In genomic region chr14:27688823-27689444, GRCh38 we compare ENCODE assay signal across 19 cellular contexts.
DNase-seq lines count a peak whose midpoint lies in the region; ATAC-seq and TF ChIP-seq lines count a peak whose summit lies in the region.
"Had no signal": no experiment of that assay in that cellular context is flagged by ENCODE, and none has a peak within 500 bp of the region (broad histone marks: within the 10 kb centered on the region; RNA-seq: fewer than 3 reads in every experiment).

No MANE protein-coding gene starts in this region.

- no CpG with 5 or more reads among the region's 8 CpGs for WGBS in H9 (ENCODE audit: extremely low coverage, insufficient read length, low lambda C conversion rate)

- no peak overlapping the region for H3K14ac ChIP-seq in H9 (ENCODE audit: insufficient read depth, low read length)

- no peak overlapping the region for H2BK120ac ChIP-seq in H9 (ENCODE audit: low read depth, low read length, poor library complexity, severe bottlenecking)

- no peak overlapping the region for H3K4ac ChIP-seq in H9 (ENCODE audit: low read depth, low read length)

- H2BK12ac ChIP-seq in H9 (ENCODE audit: insufficient read length, low read depth, low read length): no peak overlapping the region

- no peak overlapping the region for H2BK20ac ChIP-seq in H9 (ENCODE audit: low read depth, low read length, poor library complexity, severe bottlenecking)

- H3K4me2 ChIP-seq in H9 (ENCODE audit: insufficient read depth, insufficient read length, low read length): no peak overlapping the region
- H3K4me2 ChIP-seq: A549 had no signal

- no peak overlapping the region for H4K91ac ChIP-seq in H9 (ENCODE audit: insufficient read length, low read depth, low read length)

- H3T11ph ChIP-seq in H9 (ENCODE audit: low read length): no peak overlapping the region

- no peaks in the 10 kb centered on the region for H3K9me3 ChIP-seq in H9 (ENCODE audit: control insufficient read depth, low read depth, low read length)
- H3K9me3 ChIP-seq: A549 had no signal

- no peak for DNase-seq in H9
- peak; percentile 13 for DNase-seq in WTC11 (ENCODE audit: low spot score)
- peak; percentile 11 for DNase-seq in iPS-NIHi11 (ENCODE audit: low spot score)
- DNase-seq in pons (ENCODE audit: low spot score): peak; percentile 68
- DNase-seq in G401 (ENCODE audit: low spot score): no peak
- no peak for DNase-seq in RPMI8226
- DNase-seq: CD8-positive, alpha-beta T cell; COR-L47; DMS153; DMS79 treated with DMSO at 0.1 percent for 48 hours; EL; GDM1; IMR-90; KBM-7 had no signal

- H3K4me1 Mint-ChIP-seq in H9: peaks cover 32 to 36% of the 10 kb centered on the region in 2 experiments
- H3K4me1 Mint-ChIP-seq in WTC11: peaks cover 35% of the 10 kb centered on the region
- H3K4me1 Mint-ChIP-seq: CD14-positive monocyte had no signal

- POLR2A ChIA-PET in WTC11 (lab: Charles Lee): no interaction called here

- H3K9me3 Mint-ChIP-seq in H9: no peaks in the 10 kb centered on the region; a peak in 1 of 5 replicates
- H3K9me3 Mint-ChIP-seq in WTC11: no peaks in the 10 kb centered on the region

- H4K5ac ChIP-seq in H9 (ENCODE audit: insufficient read length, low read depth, low read length): no peak overlapping the region

- H2BK5ac ChIP-seq in H9 (ENCODE audit: insufficient read length, low read length): no peak overlapping the region

- no peaks in the 10 kb centered on the region for H3K36me3 Mint-ChIP-seq in H9 (ENCODE audit: insufficient read depth in 1 of 3, low read depth in 3 of 3)
- no peaks in the 10 kb centered on the region for H3K36me3 Mint-ChIP-seq in WTC11
- H3K36me3 Mint-ChIP-seq: CD14-positive monocyte; CD8-positive, alpha-beta T cell had no signal

- H4K8ac ChIP-seq in H9 (replicated peaks; ENCODE audit: insufficient read length, low read depth, low read length): no peak overlapping the region

- CTCF ChIA-PET in WTC11 (lab: Charles Lee): no interaction called here

- no peak overlapping the region for H3K27ac ChIP-seq in H9 (ENCODE audit: insufficient read length, low read depth, low read length)
- H3K27ac ChIP-seq: A549 had no signal

- H4K20me1 ChIP-seq in H9 (ENCODE audit: control insufficient read depth, insufficient read depth, insufficient read length): no peaks in the 10 kb centered on the region

- ATAC-seq in WTC11 (peak; percentile 86), HG02852 (IDR thresholded peaks at IDR 0.05; ENCODE audit: unreplicated experiment) (no peak), esophagus mucosa (no peak)
- ATAC-seq: A549; CD8-positive, alpha-beta T cell; HCT116 had no signal

- no peak overlapping the region for H2BK15ac ChIP-seq in H9 (ENCODE audit: low read depth, low read length)

- in situ Hi-C loops in G401 (cut with HindIII; ENCODE audit: low sequenced_read_pairs): no loop called here

- no peak overlapping the region for H3K23ac ChIP-seq in H9 (ENCODE audit: insufficient read length, low read depth, low read length)

- H3K79me1 ChIP-seq in H9 (ENCODE audit: insufficient read depth, low read depth, low read length, poor library complexity, severe bottlenecking): no peaks in the 10 kb centered on the region

- H3K56ac ChIP-seq in H9 (ENCODE audit: insufficient read length, low read depth, low read length): no peak overlapping the region

- H2AFZ ChIP-seq in H9 (ENCODE audit: low read length): no peak overlapping the region

- no peak overlapping the region for H3K9ac ChIP-seq in H9 (ENCODE audit: extremely low read depth, insufficient read length, low read length)

- H3K4me1 ChIP-seq in H9 (ENCODE audit: insufficient read depth, low read length): peaks cover 2% of the 10 kb centered on the region; the same call in 1 of the 2 replicates
- H3K4me1 ChIP-seq: A549 had no signal

- no peak overlapping the region for H3K4me3 Mint-ChIP-seq in H9
- H3K4me3 Mint-ChIP-seq in WTC11: no peak overlapping the region
- H3K4me3 Mint-ChIP-seq: CD14-positive monocyte; CD8-positive, alpha-beta T cell had no signal

- H3K27me3 Mint-ChIP-seq in H9 (ENCODE audit: low read depth) (no peaks in the 10 kb centered on the region), WTC11 (ENCODE audit: low read depth) (no peaks in the 10 kb centered on the region)

- no peak overlapping the region for H3K18ac ChIP-seq in H9 (ENCODE audit: insufficient read length, low read depth, low read length)

- H2AK5ac ChIP-seq in H9 (ENCODE audit: insufficient read length, low read length): no peak overlapping the region

- no peaks in the 10 kb centered on the region for H3K23me2 ChIP-seq in H9 (ENCODE audit: insufficient read length, low read depth, low read length, poor library complexity, severe bottlenecking)

- H3K79me2 ChIP-seq in H9 (ENCODE audit: insufficient read depth, low read length): no peaks in the 10 kb centered on the region

- no peaks in the 10 kb centered on the region for H3K27me3 ChIP-seq in H9 (ENCODE audit: insufficient read depth, low read length)

- TF ChIP-seq CTCF in H9 (conservative IDR thresholded peaks at IDR 0.05): no peak
- no peak for TF ChIP-seq CTCF in WTC11 (IDR thresholded peaks at IDR 0.05)

- H3K27ac Mint-ChIP-seq in H9: peak overlapping the region in 2 of 3 experiments; percentile 40 to 81; a peak in 3 of 7 replicates
- peak overlapping the region; percentile 8 for H3K27ac Mint-ChIP-seq in WTC11
- H3K27ac Mint-ChIP-seq: CD14-positive monocyte; CD8-positive, alpha-beta T cell had no signal

TF ChIP-seq in WTC11, 78 proteins besides CTCF, POLR2A, EP300 and RAD21:
- no peak for TF ChIP-seq MYBL2 (CRISPR knock-in tag; IDR thresholded peaks at IDR 0.05)
- TF ChIP-seq ZNF512 (CRISPR knock-in tag; IDR thresholded peaks at IDR 0.05; ENCODE audit: borderline replicate concordance): no peak
- TF ChIP-seq ATF3 (CRISPR knock-in tag; conservative IDR thresholded peaks at IDR 0.05): no peak
- TF ChIP-seq ZNF425 (CRISPR knock-in tag; conservative IDR thresholded peaks at IDR 0.05): no peak
- TF ChIP-seq, protein P1, sequence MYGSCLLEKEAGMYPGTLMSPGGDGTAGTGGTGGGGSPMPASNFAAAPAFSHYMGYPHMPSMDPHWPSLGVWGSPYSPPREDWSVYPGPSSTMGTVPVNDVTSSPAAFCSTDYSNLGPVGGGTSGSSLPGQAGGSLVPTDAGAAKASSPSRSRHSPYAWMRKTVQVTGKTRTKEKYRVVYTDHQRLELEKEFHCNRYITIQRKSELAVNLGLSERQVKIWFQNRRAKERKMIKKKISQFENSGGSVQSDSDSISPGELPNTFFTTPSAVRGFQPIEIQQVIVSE (CRISPR knock-in tag; IDR thresholded peaks at IDR 0.05; ENCODE audit: borderline replicate concordance): no peak
- no peak for TF ChIP-seq SOX15 (CRISPR knock-in tag; IDR thresholded peaks at IDR 0.05)
TF ChIP-seq in WTC11: peak in this region for 0.

Comparison
In these comparisons a context has a peak if more than half of its experiments do, and no peak if none do; other contexts are left out.
1. DNase-seq: peak in WTC11 (single experiment), iPS-NIHi11 (single experiment) and pons (single experiment); none in H9 (single experiment), G401 (single experiment) and RPMI8226 (single experiment).